In genomic region chr9:137491735-137492432, GRCh38 we compare ENCODE assay signal across 1 cellular context.
TF ChIP-seq lines count a peak whose summit lies in the region.

No MANE protein-coding gene starts in this region.

TF ChIP-seq in K562, 482 proteins besides CTCF, POLR2A, EP300 and RAD21 (continued from another document and continues in another):
- TF ChIP-seq MGA (IDR thresholded peaks at IDR 0.05) (no peak; the same call in 1 of the 2 replicates), DMBX1 (CRISPR knock-in tag; IDR thresholded peaks at IDR 0.05; ENCODE audit: borderline replicate concordance) (no peak), ZKSCAN3 (CRISPR knock-in tag; IDR thresholded peaks at IDR 0.05) (no peak), ATF4 (CRISPR knock-in tag; IDR thresholded peaks at IDR 0.05) (no peak), ZNF146 (CRISPR knock-in tag; IDR thresholded peaks at IDR 0.05; ENCODE audit: unreplicated experiment) (no peak), ZNF124 (CRISPR knock-in tag; IDR thresholded peaks at IDR 0.05) (no peak), BRF1 (IDR thresholded peaks at IDR 0.05; ENCODE audit: borderline replicate concordance, extremely low read depth, insufficient read length) (no peak), GTF2F1 (IDR thresholded peaks at IDR 0.05; ENCODE audit: low read depth, low read length) (no peak), ZNF583 (CRISPR knock-in tag; IDR thresholded peaks at IDR 0.05) (no peak), ZC3H11A (IDR thresholded peaks at IDR 0.05; ENCODE audit: low read depth, low read length) (no peak), SUPT5H (IDR thresholded peaks at IDR 0.05) (0 out of 2 replicates have a peak, but pooled peaks have one; percentile 11), CBX8 (IDR thresholded peaks at IDR 0.05; ENCODE audit: borderline replicate concordance, extremely low read depth, low read depth, low read length, poor library complexity, severe bottlenecking) (no peak), CREB5 (CRISPR knock-in tag; IDR thresholded peaks at IDR 0.05) (no peak), HNRNPK (IDR thresholded peaks at IDR 0.05; ENCODE audit: low read depth, low read length, poor library complexity, severe bottlenecking) (no peak), ZNF24 (IDR thresholded peaks at IDR 0.05) (no peak), HSF4 (CRISPR knock-in tag; IDR thresholded peaks at IDR 0.05; ENCODE audit: borderline replicate concordance) (no peak), KAT7 (CRISPR knock-in tag; IDR thresholded peaks at IDR 0.05; ENCODE audit: borderline replicate concordance) (no peak; the same call in 1 of the 2 replicates), DACH1 (IDR thresholded peaks at IDR 0.05; ENCODE audit: partially characterized antibody) (no peak), TRIM24 (IDR thresholded peaks at IDR 0.05) (no peak), NUFIP1 (IDR thresholded peaks at IDR 0.05; ENCODE audit: partially characterized antibody) (no peak), OTX1 (CRISPR knock-in tag; IDR thresholded peaks at IDR 0.05) (no peak), ZNF639 (CRISPR knock-in tag; conservative IDR thresholded peaks at IDR 0.05 in 1 of 2, IDR thresholded peaks at IDR 0.05 in 1 of 2) (peak in 1 of 2 experiments; percentile 61; a peak in 1 of 4 replicates), TAF1 (IDR thresholded peaks at IDR 0.05; ENCODE audit: control insufficient read depth, extremely low read depth, insufficient read depth, low read length, severe bottlenecking) (no peak), CEBPZ (IDR thresholded peaks at IDR 0.05; ENCODE audit: borderline replicate concordance, low read depth, low read length) (no peak), CREB1 (IDR thresholded peaks at IDR 0.05) (0 out of 2 replicates have a peak, but pooled peaks have one; percentile 16), CREB1 (CRISPR knock-in tag; IDR thresholded peaks at IDR 0.05) (peak; percentile 61; the same call in 1 of the 2 replicates), NELFE (IDR thresholded peaks at IDR 0.05; ENCODE audit: insufficient read depth, insufficient read length) (no peak), RCOR1 (IDR thresholded peaks at IDR 0.05; ENCODE audit: borderline replicate concordance in 1 of 2, low read depth in 2 of 2, low read length in 2 of 2) (peak in 1 of 2 experiments; percentile 14; a peak in 1 of 4 replicates), KAT2B (IDR thresholded peaks at IDR 0.05; ENCODE audit: low read depth, low read length) (no peak), NR1H2 (CRISPR knock-in tag; IDR thresholded peaks at IDR 0.05) (no peak), SPI1 (IDR thresholded peaks at IDR 0.05; ENCODE audit: borderline replicate concordance, low read depth, low read length) (no peak), ZMIZ1 (IDR thresholded peaks at IDR 0.05; ENCODE audit: low read depth in 2 of 2, low read length in 2 of 2) (no peak), EP400 (IDR thresholded peaks at IDR 0.05) (no peak), HDAC8 (tag; IDR thresholded peaks at IDR 0.05) (no peak), E2F3 (CRISPR knock-in tag; IDR thresholded peaks at IDR 0.05) (no peak), GATAD2B (IDR thresholded peaks at IDR 0.05; ENCODE audit: borderline replicate concordance) (no peak), PHF20 (IDR thresholded peaks at IDR 0.05; ENCODE audit: partially characterized antibody) (no peak), SMARCC2 (IDR thresholded peaks at IDR 0.05; ENCODE audit: low read depth) (0 out of 2 replicates have a peak, but pooled peaks have one; percentile 49), ZNF347 (CRISPR knock-in tag; IDR thresholded peaks at IDR 0.05; ENCODE audit: low read depth) (no peak)
